8 cellular contexts compared by ENCODE assay signal in genomic region chr22:39520874-39521857, GRCh38. TPM values are rescaled to one million over a fixed set of nuclear protein-coding genes. Genes with fewer than 3 reads are reported as not detected.
DNase-seq lines count a peak whose midpoint lies in the region; ATAC-seq and TF ChIP-seq lines count a peak whose summit lies in the region.

No MANE protein-coding gene starts in this region.

- H3K27ac ChIP-seq in GM23248, result peak overlapping the region; percentile 96
- H3K27ac ChIP-seq in colonic mucosa, result peak overlapping the region; percentile 96

- ATAC-seq in left lobe of liver, result peak; percentile 51

- H2AFZ ChIP-seq in GM23248, result no peak overlapping the region

- peaks cover 20% of the 10 kb centered on the region for H3K4me1 ChIP-seq in GM23248 (ENCODE audit: insufficient read depth)
- peaks cover 9% of the 10 kb centered on the region for H3K4me1 ChIP-seq in colonic mucosa

- H4K20me1 ChIP-seq in GM23248 (ENCODE audit: insufficient read depth), result peaks cover 14% of the 10 kb centered on the region; the same call in 1 of the 2 replicates

- H3K36me3 ChIP-seq in GM23248 (ENCODE audit: low read depth) (peaks cover 18% of the 10 kb centered on the region), colonic mucosa (peaks cover 4% of the 10 kb centered on the region)

- TF ChIP-seq CTCF in colonic mucosa (IDR thresholded peaks at IDR 0.05), result no peak

- H3K79me2 ChIP-seq in GM23248 (ENCODE audit: insufficient read depth), result peaks cover 59% of the 10 kb centered on the region

- H3K27me3 ChIP-seq in GM23248 (replicated peaks; ENCODE audit: insufficient read depth) (no peaks in the 10 kb centered on the region), colonic mucosa (no peaks in the 10 kb centered on the region)

- DNase-seq in EL (peak; percentile 62), GM23248 (peak; percentile 92), NAMALWA (ENCODE audit: low spot score) (peak; percentile 61), colonic mucosa (peak; percentile 84), left lobe of liver (ENCODE audit: low spot score) (peak; percentile 76), NCI-H128 (lab: John Stamatoyannopoulos, UW; ENCODE audit: unreplicated experiment) (no peak)
- peak; percentile 82 for DNase-seq in activated CD4-positive, alpha-beta T cell treated with anti-CD3 and anti-CD28 coated beads for 48 hours
- DNase-seq in stimulated activated CD4-positive, alpha-beta T cell treated with anti-CD3 and anti-CD28 coated beads, Interleukin-4, amount 100 ng/mL, for 24 hours, result peak; percentile 76

- H3K9ac ChIP-seq in GM23248 (peak overlapping the region; percentile 99), colonic mucosa (ENCODE audit: low read depth in 2 of 2, low read length in 2 of 2) (peak overlapping the region; percentile 96 to 97)

- H3K4me3 ChIP-seq in GM23248, result peak overlapping the region; percentile 86
- H3K4me3 ChIP-seq in colonic mucosa, result peak overlapping the region; percentile 83

- H3K4me2 ChIP-seq in GM23248 (ENCODE audit: unreplicated experiment), result peak overlapping the region; percentile 99

- H3K9me2 ChIP-seq in GM23248 (ENCODE audit: insufficient read depth), result no peaks in the 10 kb centered on the region

- peaks cover 75% of the 10 kb centered on the region for H3F3A ChIP-seq in GM23248 (ENCODE audit: insufficient read depth)

- intact Hi-C loops in colonic mucosa (cut with DNase I), result loop anchor here (10.0 kb wide), 2 partner anchors 206 to 346 kb away; partner anchors contain the start of gene RPL3

- 1% methylated on average over 30 to 49 of the region's 55 CpGs for WGBS in GM23248 (ENCODE audit: low coverage in 1 of 2, low lambda C conversion rate in 2 of 2, missing lambda C conversion rate in 2 of 2), 2 experiments

- in situ Hi-C loops in GM23248 (cut with MboI), result no loop called here

- H3K9me3 ChIP-seq in GM23248 (ENCODE audit: low read depth) (no peaks in the 10 kb centered on the region), colonic mucosa (no peaks in the 10 kb centered on the region)

RNA-seq across cellular contexts. Expression of gene ATF4, which starts 0.8 kb away (rescaled TPM):
- 481 and 529 TPM in 2 replicates for total RNA-seq in GM23248 (2014; rRNA removed; shearing (Covaris generic))
- 282 and 293 TPM in 2 replicates for polyA plus RNA-seq in GM23248 (2016; fragmentation: Nextera tagmentation; extraction: Ambion mirVana)
- total RNA-seq in colonic mucosa (100 to 1,000 TPM; 279 to 302 TPM), left lobe of liver (134 TPM)

RNA-seq across cellular contexts. Expression of gene RPS19BP1, which starts 11.4 kb away (rescaled TPM):
- total RNA-seq in GM23248 (2014; rRNA removed; shearing (Covaris generic)), result 81.6 and 93.9 TPM in 2 replicates
- 114 and 119 TPM in 2 replicates for polyA plus RNA-seq in GM23248 (2016; fragmentation: Nextera tagmentation; extraction: Ambion mirVana)
- 100 to 1,000 TPM in 1 of 2 donors, 10 to 100 TPM in 1; 61.4 to 111 TPM for total RNA-seq in colonic mucosa
- total RNA-seq in left lobe of liver, result 50.1 TPM

RNA-seq across cellular contexts. Expression of gene MIEF1, which starts 19.1 kb away (rescaled TPM):
- total RNA-seq in GM23248 (2014; rRNA removed; shearing (Covaris generic)), result 26.2 and 27.1 TPM in 2 replicates
- polyA plus RNA-seq in GM23248 (2016; fragmentation: Nextera tagmentation; extraction: Ambion mirVana), result 20.2 and 20.6 TPM in 2 replicates
- 10 to 100 TPM; 28.6 to 36.6 TPM for total RNA-seq in colonic mucosa
- total RNA-seq in left lobe of liver, result 26.1 TPM

RNA-seq across cellular contexts. Expression of gene CACNA1I, which starts 49.4 kb away (rescaled TPM):
- total RNA-seq in GM23248 (2014; rRNA removed; shearing (Covaris generic)), result not detected in 2 replicates
- not detected in 2 replicates for polyA plus RNA-seq in GM23248 (2016; fragmentation: Nextera tagmentation; extraction: Ambion mirVana)
- total RNA-seq in colonic mucosa, result 1 to 10 TPM in 1 of 2 donors, under 1 TPM in 1; 0.69 to 1.0 TPM
- total RNA-seq in left lobe of liver, result 0.05 TPM
